ENCODE assay signal across 20 cellular contexts in the genomic region with DNA sequence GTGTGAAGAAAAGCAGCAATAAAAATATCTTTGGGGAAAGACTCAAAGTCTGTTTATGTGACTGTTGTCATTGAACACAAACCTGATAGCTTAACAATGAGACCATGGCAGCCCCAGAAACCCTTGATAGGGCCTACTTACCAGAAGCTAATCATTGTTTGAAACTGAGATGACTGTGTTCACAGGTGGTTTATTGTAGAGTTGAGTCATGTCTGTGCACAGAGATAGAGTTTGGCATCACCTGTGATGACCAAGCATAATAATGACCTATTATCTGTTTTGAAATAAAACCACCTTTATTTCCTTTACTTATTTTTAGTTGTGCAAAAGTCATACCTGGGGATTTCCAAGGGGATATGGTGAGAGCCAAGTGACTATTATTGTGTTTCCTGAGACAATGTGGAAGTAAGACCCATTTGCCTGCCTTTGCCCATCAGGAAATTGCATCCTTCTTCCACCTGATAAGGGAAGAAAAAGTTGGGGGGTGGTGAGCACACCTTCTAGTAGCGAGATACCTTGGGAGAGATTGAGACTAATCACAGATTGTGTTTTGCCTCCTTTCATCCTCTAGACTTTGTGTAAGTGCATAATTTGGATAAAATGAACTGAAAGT.
DNase-seq lines count a peak whose midpoint lies in the region; ATAC-seq and TF ChIP-seq lines count a peak whose summit lies in the region.
"Had no signal": no experiment of that assay in that cellular context is flagged by ENCODE, and none has a peak within 500 bp of the region (broad histone marks: within the 10 kb centered on the region; RNA-seq: fewer than 3 reads in every experiment).

No MANE protein-coding gene starts in this region.

- no peak for TF ChIP-seq POLR2A in transverse colon (IDR thresholded peaks at IDR 0.05)

- TF ChIP-seq CTCF in GM06990 (IDR thresholded peaks at IDR 0.05; ENCODE audit: insufficient read depth, low read length, poor library complexity, severe bottlenecking) (no peak), transverse colon (IDR thresholded peaks at IDR 0.05) (no peak)

- in situ Hi-C loops in transverse colon (cut with MboI; ENCODE audit: low pct_ligation_motif_present in 1 of 4, low pct_unique_long_range_greater_than_20kb in 1 of 4, low sequenced_read_pairs in 3 of 4), result loop anchor here in 1 of 4 donors (25.0 kb wide), 1 partner anchor 568 kb away; no protein-coding TSS in a partner anchor

- no peaks in the 10 kb centered on the region for H3K9me3 ChIP-seq in transverse colon
- H3K9me3 ChIP-seq: esophagus muscularis mucosa, sigmoid colon had no signal

- 93 to 100% methylated on average over 1 of the region's 1 CpG for WGBS in transverse colon (ENCODE audit: low coverage in 1 of 2), 2 donors

- intact Hi-C loops in transverse colon (cut with DNase I; ENCODE audit: low total_unique reads), result no loop called here

- H3K36me3 ChIP-seq in GM06990 (ENCODE audit: control insufficient read depth, insufficient read depth, low read length), result no peaks in the 10 kb centered on the region
- no peaks in the 10 kb centered on the region for H3K36me3 ChIP-seq in transverse colon
- H3K36me3 ChIP-seq: esophagus muscularis mucosa, sigmoid colon, WERI-Rb-1 had no signal

- H3K4me1 ChIP-seq in transverse colon, result no peaks in the 10 kb centered on the region
- H3K4me1 ChIP-seq: esophagus muscularis mucosa, sigmoid colon had no signal

- no peak overlapping the region for H3K27ac ChIP-seq in transverse colon
- H3K27ac ChIP-seq: esophagus muscularis mucosa, sigmoid colon, WERI-Rb-1 had no signal

- ATAC-seq in GM19463 (IDR thresholded peaks at IDR 0.05; ENCODE audit: unreplicated experiment) (peak; percentile 83), HG03521 (IDR thresholded peaks at IDR 0.05; ENCODE audit: unreplicated experiment) (peak; percentile 48), esophagus mucosa (peak; percentile 50)
- ATAC-seq: Panc1 had no signal

- no peaks in the 10 kb centered on the region for H3K27me3 ChIP-seq in GM06990 (replicated peaks; ENCODE audit: control insufficient read depth, insufficient read depth, low read length)
- H3K27me3 ChIP-seq in transverse colon, result no peaks in the 10 kb centered on the region
- H3K27me3 ChIP-seq: esophagus muscularis mucosa, sigmoid colon had no signal

- DNase-seq in GM06990 (ENCODE audit: extremely low read depth, insufficient read length) (peak; percentile 1), NCI-H2081 treated with DMSO at 0.1 percent for 48 hours (lab: John Stamatoyannopoulos, UW) (no peak), transverse colon (no peak), GM19240 (ENCODE audit: insufficient read length, low spot score) (no peak)
- DNase-seq in activated effector memory CD4-positive, alpha-beta T cell treated with anti-CD3 and anti-CD28 coated beads, Interleukin-2, amount 50 U/mL, for 16 hours, result no peak
- DNase-seq: ACHN; activated CD4-positive, alpha-beta T cell treated with anti-CD3 and anti-CD28 coated beads, Interleukin-2, amount 50 U/mL, for 4 hours; activated naive CD4-positive, alpha-beta T cell; C1 segment of cervical spinal cord; Kasumi-1; midbrain; NCI-H1105; NCI-H510A; sigmoid colon; WERI-Rb-1 had no signal

- H3K4me3 ChIP-seq in GM06990 (replicated peaks; ENCODE audit: low read depth, low read length) (no peak overlapping the region), transverse colon (no peak overlapping the region)
- H3K4me3 ChIP-seq: esophagus muscularis mucosa, sigmoid colon had no signal

- TF ChIP-seq EP300 in transverse colon (IDR thresholded peaks at IDR 0.05; ENCODE audit: low read depth), result no peak
